Comparison of ENCODE assay signal across 8 cellular contexts in the genomic region with DNA sequence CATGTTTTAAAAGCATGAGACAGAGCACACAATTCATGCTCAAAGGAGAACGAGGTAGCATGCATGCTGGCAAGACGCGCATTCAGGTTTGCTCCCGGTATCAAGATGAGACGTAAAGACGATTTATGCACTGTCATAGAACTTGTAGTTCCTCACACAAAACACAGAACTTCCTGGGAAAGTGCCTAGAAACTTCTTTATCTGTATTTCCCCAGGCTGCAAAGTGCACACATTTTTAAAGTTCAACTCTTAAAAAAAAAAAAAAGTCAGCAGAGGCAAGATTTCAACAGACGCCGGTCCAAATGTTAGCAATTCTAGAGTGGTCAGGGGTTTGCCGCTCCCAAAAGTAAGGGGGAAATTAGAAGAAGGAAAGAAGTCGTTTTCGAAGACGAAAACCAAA.
A peak's percentile ranks its signal among the peaks of the same experiment; 100 is the strongest.
DNase-seq lines count a peak whose midpoint lies in the region; ATAC-seq and TF ChIP-seq lines count a peak whose summit lies in the region.

No MANE protein-coding gene starts in this region.

- H3K4me1 ChIP-seq in BLaER1: 0 out of 2 replicates have a peak, but pooled peaks cover 7% of the 10 kb centered on the region
- H3K4me1 ChIP-seq in Peyer's patch: no peaks in the 10 kb centered on the region

- DNase-seq in MV-4-11 (lab: John Stamatoyannopoulos, UW) (peak; percentile 70), dorsolateral prefrontal cortex (no peak), DMS 273 (lab: John Stamatoyannopoulos, UW; ENCODE audit: unreplicated experiment) (no peak), Peyer's patch (no peak)
- DNase-seq in naive thymus-derived CD8-positive, alpha-beta T cell: peak in 2 of 10 donors; percentile 3 to 6

- no peaks in the 10 kb centered on the region for H3K9me3 Mint-ChIP-seq in naive thymus-derived CD8-positive, alpha-beta T cell

- H3K4me1 Mint-ChIP-seq in naive thymus-derived CD8-positive, alpha-beta T cell: peaks cover 10 to 14% (median 13%) of the 10 kb centered on the region in 4 donors

- intact Hi-C loops in dorsolateral prefrontal cortex (cut with DNase I): loop anchor here (2.0 to 10.0 kb wide), 3 partner anchors 188 to 669 kb away; no protein-coding TSS in a partner anchor

- no peaks in the 10 kb centered on the region for H3K36me3 ChIP-seq in BLaER1
- H3K36me3 ChIP-seq in Peyer's patch: no peaks in the 10 kb centered on the region

- H3K4me2 ChIP-seq in BLaER1: peak overlapping the region; percentile 63

- ATAC-seq in naive thymus-derived CD8-positive, alpha-beta T cell: peak in 1 of 2 donors; percentile 16
- ATAC-seq in GM18907 (IDR thresholded peaks at IDR 0.05; ENCODE audit: unreplicated experiment): no peak
- ATAC-seq in HG02798 (IDR thresholded peaks at IDR 0.05; ENCODE audit: poor library complexity, unreplicated experiment): no peak

- no peaks in the 10 kb centered on the region for H3K36me3 Mint-ChIP-seq in naive thymus-derived CD8-positive, alpha-beta T cell

- TF ChIP-seq CTCF in dorsolateral prefrontal cortex (IDR thresholded peaks at IDR 0.05 in 54 of 56, conservative IDR thresholded peaks at IDR 0.05 in 2 of 56; ENCODE audit: low read depth in 1 of 56, partially characterized antibody in 56 of 56) (no peak), Peyer's patch (IDR thresholded peaks at IDR 0.05) (no peak)

- POLR2A ChIA-PET in naive thymus-derived CD8-positive, alpha-beta T cell (lab: Charles Lee): no interaction called here

- H3K27ac Mint-ChIP-seq in naive thymus-derived CD8-positive, alpha-beta T cell: peak overlapping the region in 9 of 10 donors; percentile 2 to 90 (median 79)

- H4K20me1 ChIP-seq in BLaER1: no peaks in the 10 kb centered on the region

- H3K9me3 ChIP-seq in BLaER1: no peaks in the 10 kb centered on the region
- no peaks in the 10 kb centered on the region for H3K9me3 ChIP-seq in Peyer's patch

- H3K4me3 ChIP-seq in BLaER1 (no peak overlapping the region), dorsolateral prefrontal cortex (peak overlapping the region in 48 of 59 donors; percentile 1 to 55 (median 32)), Peyer's patch (peak overlapping the region in 2 of 4 donors; percentile 25 to 31)

- H3K9ac ChIP-seq in BLaER1: no peak overlapping the region

- H3K27me3 ChIP-seq in BLaER1 (no peaks in the 10 kb centered on the region), dorsolateral prefrontal cortex (no peaks in the 10 kb centered on the region), Peyer's patch (no peaks in the 10 kb centered on the region)

- no peak overlapping the region for H3K27ac ChIP-seq in BLaER1
- peak overlapping the region in 42 of 59 donors; percentile 3 to 81 (median 51) for H3K27ac ChIP-seq in dorsolateral prefrontal cortex
- peak overlapping the region in 2 of 4 donors; percentile 54 to 55 for H3K27ac ChIP-seq in Peyer's patch

- peak overlapping the region; percentile 63 to 92 (median 84) for H3K4me3 Mint-ChIP-seq in naive thymus-derived CD8-positive, alpha-beta T cell

- H3K27me3 Mint-ChIP-seq in naive thymus-derived CD8-positive, alpha-beta T cell: peaks cover 0 to 8% (median 0%) of the 10 kb centered on the region in 5 donors

- TF ChIP-seq POLR2A in Peyer's patch (IDR thresholded peaks at IDR 0.05): no peak
